In genomic region chr19:49085020-49085867, GRCh38 we compare ENCODE assay signal across 8 cellular contexts. TPM values are rescaled to one million over a fixed set of nuclear protein-coding genes. Genes with fewer than 3 reads are reported as not detected.
A peak's percentile ranks its signal among the peaks of the same experiment; 100 is the strongest.
DNase-seq lines count a peak whose midpoint lies in the region; ATAC-seq and TF ChIP-seq lines count a peak whose summit lies in the region.

A gene with protein sequence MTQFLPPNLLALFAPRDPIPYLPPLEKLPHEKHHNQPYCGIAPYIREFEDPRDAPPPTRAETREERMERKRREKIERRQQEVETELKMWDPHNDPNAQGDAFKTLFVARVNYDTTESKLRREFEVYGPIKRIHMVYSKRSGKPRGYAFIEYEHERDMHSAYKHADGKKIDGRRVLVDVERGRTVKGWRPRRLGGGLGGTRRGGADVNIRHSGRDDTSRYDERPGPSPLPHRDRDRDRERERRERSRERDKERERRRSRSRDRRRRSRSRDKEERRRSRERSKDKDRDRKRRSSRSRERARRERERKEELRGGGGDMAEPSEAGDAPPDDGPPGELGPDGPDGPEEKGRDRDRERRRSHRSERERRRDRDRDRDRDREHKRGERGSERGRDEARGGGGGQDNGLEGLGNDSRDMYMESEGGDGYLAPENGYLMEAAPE (plus strand): TSS chr19:49085451. CDS start chr19:49086415, 964 bp downstream.

- H4K20me1 ChIP-seq in Loucy (ENCODE audit: insufficient read depth, low read length, poor library complexity, severe bottlenecking) = peaks cover 45% of the 10 kb centered on the region

- no peaks in the 10 kb centered on the region for H3K9me3 ChIP-seq in Loucy (ENCODE audit: insufficient read depth, low read depth, low read length)

- peak; percentile 97 to 98 for ATAC-seq in natural killer cell treated with Interleukin-12 subunit alpha and Interleukin-12 subunit beta and Interleukin-15 and Interleukin-18, amount 100 ng/mL, for 72 hours
- ATAC-seq in stimulated activated naive CD8-positive, alpha-beta T cell treated with anti-CD3 and anti-CD28 coated beads, Interleukin-15, Interleukin-2, amounts not matched to agents 100 U/mL and 50 U/mL, for 24 hours = peak; percentile 96

- H2AFZ ChIP-seq in Loucy (ENCODE audit: low read length) = peak within 1 kb of the TSS; percentile 53

- no peaks in the 10 kb centered on the region for H3K27me3 Mint-ChIP-seq in natural killer cell treated with Interleukin-12 subunit alpha and Interleukin-12 subunit beta and Interleukin-15 and Interleukin-18, amount 100 ng/mL, for 72 hours

- DNase-seq in Daoy (ENCODE audit: low read depth) = peak; percentile 100
- DNase-seq in H4 (ENCODE audit: low spot score) = peak; percentile 99
- DNase-seq in activated T-helper 9 cell treated with anti-CD3 and anti-CD28 coated beads, Interleukin-2, amount 50 U/mL, for 16 hours (ENCODE audit: low read depth) = peak; percentile 99
- peak; percentile 99 for DNase-seq in fibroblast of peridontal ligament (ENCODE audit: extremely low read depth)
- DNase-seq in natural killer cell treated with Interleukin-12 subunit alpha and Interleukin-12 subunit beta and Interleukin-15 and Interleukin-18, amount 100 ng/mL, for 72 hours (ENCODE audit: low spot score) = peak; percentile 100
- peak; percentile 99 for DNase-seq in stimulated activated naive CD8-positive, alpha-beta T cell treated with anti-CD3 and anti-CD28 coated beads, Interleukin-15, Interleukin-2, amounts not matched to agents 100 U/mL and 50 U/mL, for 24 hours

- peak; percentile 90 for TF ChIP-seq POLR2A in Raji (IDR thresholded peaks at IDR 0.05; ENCODE audit: insufficient read depth, low read depth, low read length)

- H3K4me3 ChIP-seq in Loucy (ENCODE audit: low read length, poor library complexity, severe bottlenecking) = peak within 1 kb of the TSS; percentile 94

- H3K4me2 ChIP-seq in Loucy (ENCODE audit: low read depth, low read length, poor library complexity, severe bottlenecking) = peak within 1 kb of the TSS; percentile 96

- H3K27ac Mint-ChIP-seq in natural killer cell treated with Interleukin-12 subunit alpha and Interleukin-12 subunit beta and Interleukin-15 and Interleukin-18, amount 100 ng/mL, for 72 hours = peak within 1 kb of the TSS; percentile 88 to 97

- TF ChIP-seq CTCF in Loucy (conservative IDR thresholded peaks at IDR 0.05; ENCODE audit: low read length) = no peak

- peak within 1 kb of the TSS; percentile 96 for H3K9ac ChIP-seq in Loucy (ENCODE audit: low read depth, low read length, poor library complexity, severe bottlenecking)

- H3K27me3 ChIP-seq in Loucy (ENCODE audit: insufficient read depth, low read length, poor library complexity, severe bottlenecking) = peaks cover 5% of the 10 kb centered on the region

- peaks cover 27% of the 10 kb centered on the region in 2 donors for H3K4me1 Mint-ChIP-seq in natural killer cell treated with Interleukin-12 subunit alpha and Interleukin-12 subunit beta and Interleukin-15 and Interleukin-18, amount 100 ng/mL, for 72 hours (ENCODE audit: low read depth in 2 of 2)

- H3K36me3 ChIP-seq in Loucy (ENCODE audit: insufficient read depth, low read length) = peaks cover 19% of the 10 kb centered on the region

- no peaks in the 10 kb centered on the region for H3F3A ChIP-seq in Loucy (ENCODE audit: low read depth)

- H3K9me2 ChIP-seq in Loucy (replicated peaks; ENCODE audit: low read depth, low read length) = no peaks in the 10 kb centered on the region

- peaks cover 19% of the 10 kb centered on the region for H3K4me1 ChIP-seq in Loucy (ENCODE audit: insufficient read depth, low read length, poor library complexity, severe bottlenecking)

- peaks cover 17% of the 10 kb centered on the region for H3K36me3 Mint-ChIP-seq in natural killer cell treated with Interleukin-12 subunit alpha and Interleukin-12 subunit beta and Interleukin-15 and Interleukin-18, amount 100 ng/mL, for 72 hours

- no peaks in the 10 kb centered on the region for H3K9me3 Mint-ChIP-seq in natural killer cell treated with Interleukin-12 subunit alpha and Interleukin-12 subunit beta and Interleukin-15 and Interleukin-18, amount 100 ng/mL, for 72 hours

- peaks cover 50% of the 10 kb centered on the region for H3K79me2 ChIP-seq in Loucy (ENCODE audit: insufficient read depth, low read length)

- peak within 1 kb of the TSS; percentile 100 for H3K4me3 Mint-ChIP-seq in natural killer cell treated with Interleukin-12 subunit alpha and Interleukin-12 subunit beta and Interleukin-15 and Interleukin-18, amount 100 ng/mL, for 72 hours

RNA-seq across cellular contexts. Expression of the gene that starts here (rescaled TPM):
- 179 and 191 TPM in 2 replicates for total RNA-seq in Daoy (2014; rRNA removed; shearing (Covaris generic))
- total RNA-seq in H4 (2014; rRNA removed; shearing (Covaris generic)) = 138 and 189 TPM in 2 replicates
- 100 to 1,000 TPM; 185 to 346 TPM for total RNA-seq in natural killer cell treated with Interleukin-12 subunit alpha and Interleukin-12 subunit beta and Interleukin-15 and Interleukin-18, amount 100 ng/mL, for 72 hours

Comparison
In these comparisons a context has a peak if more than half of its experiments do, and no peak if none do; other contexts are left out.
1. Peak in every context shown above with its lines: DNase-seq, ATAC-seq and H3K4me3 ChIP-seq.